ENCODE assay signal across 24 cellular contexts in genomic region chr4:185036842-185037241, GRCh38. TPM values are rescaled to one million over a fixed set of nuclear protein-coding genes. Genes with fewer than 3 reads are reported as not detected.
"Had no signal": no experiment of that assay in that cellular context is flagged by ENCODE, and none has a peak within 500 bp of the region (broad histone marks: within the 10 kb centered on the region; RNA-seq: fewer than 3 reads in every experiment).

No MANE protein-coding gene starts in this region.

- H3K9me3 Mint-ChIP-seq: activated naive CD4-positive, alpha-beta T cell treated with anti-CD3 and anti-CD28 coated beads, Interleukin-2, amount 50 U/mL, for 24 hours had no signal

- H3K27ac ChIP-seq: breast epithelium, coronary artery, gastrocnemius medialis, left ventricle myocardium inferior, uterus had no signal

- H3K9me3 ChIP-seq: breast epithelium, gastrocnemius medialis, left ventricle myocardium inferior, uterus had no signal

- H3K36me3 Mint-ChIP-seq: activated naive CD4-positive, alpha-beta T cell treated with anti-CD3 and anti-CD28 coated beads, Interleukin-2, amount 50 U/mL, for 24 hours had no signal

- H3K4me1 Mint-ChIP-seq: nephron progenitor cell had no signal

- H3K4me3 ChIP-seq: breast epithelium, coronary artery, gastrocnemius medialis, left ventricle myocardium inferior, uterus had no signal

- H3K4me1 ChIP-seq: breast epithelium, gastrocnemius medialis, uterus had no signal

- H3K27me3 ChIP-seq: breast epithelium, gastrocnemius medialis, uterus had no signal

- H3K36me3 ChIP-seq: breast epithelium, gastrocnemius medialis, left ventricle myocardium inferior, uterus had no signal

- ATAC-seq: gastrocnemius medialis had no signal

- DNase-seq: activated CD4-positive, alpha-beta T cell treated with anti-CD3 and anti-CD28 coated beads, Interleukin-2, amount 10 ng/mL, durations not matched to agents 7 days and 5 days; activated gamma-delta T cell; gastrocnemius medialis; head of caudate nucleus; kidney glomerular epithelial cell; left ventricle myocardium inferior; mammary epithelial cell; nephron progenitor cell; stimulated activated CD4-positive, alpha-beta T cell treated with anti-CD3 and anti-CD28 coated beads, Interleukin-12 subunit alpha, Interleukin-12 subunit beta, amount 100 ng/mL, for 4 hours; stimulated activated CD4-positive, alpha-beta T cell treated with anti-CD3 and anti-CD28 coated beads, Interleukin-1b, Interleukin-23, amount 100 ng/mL, for 48 hours; stimulated activated CD8-positive, alpha-beta memory T cell treated with anti-CD3 and anti-CD28 coated beads, Interleukin-4, amount 100 ng/mL, for 48 hours; stimulated activated naive CD4-positive, alpha-beta T cell; T-helper 9 cell; uterus had no signal

- H3K27ac Mint-ChIP-seq: activated CD4-positive, alpha-beta T cell treated with anti-CD3 and anti-CD28 coated beads, Interleukin-2, amount 10 ng/mL, durations not matched to agents 7 days and 5 days; activated naive CD4-positive, alpha-beta T cell treated with anti-CD3 and anti-CD28 coated beads, Interleukin-2, amount 50 U/mL, for 24 hours; nephron progenitor cell had no signal

- H3K4me3 Mint-ChIP-seq: activated CD4-positive, alpha-beta T cell treated with anti-CD3 and anti-CD28 coated beads, Interleukin-2, amount 10 ng/mL, durations not matched to agents 7 days and 5 days; activated naive CD4-positive, alpha-beta T cell treated with anti-CD3 and anti-CD28 coated beads, Interleukin-2, amount 50 U/mL, for 24 hours; nephron progenitor cell had no signal

RNA-seq across cellular contexts. Expression of gene HELT, which starts 18.6 kb away (rescaled TPM):
- total RNA-seq: activated CD4-positive, alpha-beta T cell treated with anti-CD3 and anti-CD28 coated beads, Interleukin-2, amount 10 ng/mL, durations not matched to agents 7 days and 5 days; activated CD8-positive, alpha-beta memory T cell treated with anti-CD3 and anti-CD28 coated beads for 36 hours; astrocyte; breast epithelium; gastrocnemius medialis; left ventricle myocardium inferior; mammary epithelial cell; myocyte; omental fat pad; posterior vena cava; uterus had no signal
- polyA plus RNA-seq: adipose tissue, esophagus, mammary epithelial cell had no signal
